Comparison of ENCODE assay signal across 8 cellular contexts in genomic region chr15:90901799-90902655, GRCh38. TPM values are rescaled to one million over a fixed set of nuclear protein-coding genes. Genes with fewer than 3 reads are reported as not detected.
A peak's percentile ranks its signal among the peaks of the same experiment; 100 is the strongest.
DNase-seq lines count a peak whose midpoint lies in the region; ATAC-seq and TF ChIP-seq lines count a peak whose summit lies in the region.

No MANE protein-coding gene starts in this region.

- no peaks in the 10 kb centered on the region for H3K79me2 ChIP-seq in PC-9 (ENCODE audit: low read depth)

- H3K9me3 Mint-ChIP-seq in natural killer cell treated with Interleukin-12 subunit alpha and Interleukin-12 subunit beta and Interleukin-15 and Interleukin-18, amount 100 ng/mL, for 72 hours = no peaks in the 10 kb centered on the region

- H3K27me3 Mint-ChIP-seq in natural killer cell treated with Interleukin-12 subunit alpha and Interleukin-12 subunit beta and Interleukin-15 and Interleukin-18, amount 100 ng/mL, for 72 hours = no peaks in the 10 kb centered on the region

- peak overlapping the region; percentile 59 for H3K9ac ChIP-seq in HUES6 (ENCODE audit: low read length)

- H3K4me2 ChIP-seq in PC-9 = peak overlapping the region; percentile 76

- H3K4me1 ChIP-seq in HUES6 (ENCODE audit: control insufficient read depth, insufficient read depth, low read length) = peaks cover 12% of the 10 kb centered on the region
- H3K4me1 ChIP-seq in PC-9 (replicated peaks; ENCODE audit: insufficient read depth) = peaks cover 18% of the 10 kb centered on the region

- peak; percentile 69 for TF ChIP-seq CTCF in PC-9 (conservative IDR thresholded peaks at IDR 0.05)
- peak; percentile 71 for TF ChIP-seq CTCF in fibroblast of mammary gland (conservative IDR thresholded peaks at IDR 0.05; ENCODE audit: control insufficient read depth, insufficient read depth, low read depth, low read length)

- H3K9me2 ChIP-seq in PC-9 (ENCODE audit: insufficient read depth) = no peaks in the 10 kb centered on the region

- H3K4me1 Mint-ChIP-seq in natural killer cell treated with Interleukin-12 subunit alpha and Interleukin-12 subunit beta and Interleukin-15 and Interleukin-18, amount 100 ng/mL, for 72 hours (ENCODE audit: low read depth in 2 of 2) = peaks cover 27 to 36% of the 10 kb centered on the region in 2 donors

- peak; percentile 67 for ATAC-seq in GM21447 (IDR thresholded peaks at IDR 0.05; ENCODE audit: unreplicated experiment)
- peak; percentile 90 to 91 for ATAC-seq in natural killer cell treated with Interleukin-12 subunit alpha and Interleukin-12 subunit beta and Interleukin-15 and Interleukin-18, amount 100 ng/mL, for 72 hours

- peaks cover 9% of the 10 kb centered on the region for H3K36me3 Mint-ChIP-seq in natural killer cell treated with Interleukin-12 subunit alpha and Interleukin-12 subunit beta and Interleukin-15 and Interleukin-18, amount 100 ng/mL, for 72 hours

- peaks cover 20% of the 10 kb centered on the region for H3K36me3 ChIP-seq in HUES6 (ENCODE audit: control insufficient read depth, insufficient read depth, low read length)
- H3K36me3 ChIP-seq in PC-9 (ENCODE audit: low read depth) = no peaks in the 10 kb centered on the region

- CTCF ChIA-PET in PC-9 (lab: Charles Lee) = interaction anchor here (0.6 to 1.3 kb wide), 4 partner anchors 30 to 567 kb away, joined by 3 to 11 read pairs (median 4); partner anchors contain the start of gene HDDC3

- H3K27ac Mint-ChIP-seq in natural killer cell treated with Interleukin-12 subunit alpha and Interleukin-12 subunit beta and Interleukin-15 and Interleukin-18, amount 100 ng/mL, for 72 hours = peak overlapping the region; percentile 92 to 93

- no peaks in the 10 kb centered on the region for H3K9me3 ChIP-seq in HUES6 (ENCODE audit: control insufficient read depth, insufficient read depth, low read depth, low read length)
- no peaks in the 10 kb centered on the region for H3K9me3 ChIP-seq in PC-9 (ENCODE audit: insufficient read depth, low read depth)

- H3F3A ChIP-seq in PC-9 (ENCODE audit: insufficient read depth, low read depth) = peaks cover 18% of the 10 kb centered on the region; the same call in 1 of the 2 replicates

- peak overlapping the region; percentile 73 for H3K4me3 ChIP-seq in HUES6 (ENCODE audit: low read depth, low read length)
- peak overlapping the region; percentile 60 for H3K4me3 ChIP-seq in PC-9
- H3K4me3 ChIP-seq in fibroblast of mammary gland (ENCODE audit: control insufficient read depth, low read depth, low read length) = peak overlapping the region; percentile 69

- no TSS peak for BruUV-seq in PC-9 (replicated peaks; lab: Mats Ljungman, UMichigan)

- peak overlapping the region; percentile 92 for H3K4me3 Mint-ChIP-seq in natural killer cell treated with Interleukin-12 subunit alpha and Interleukin-12 subunit beta and Interleukin-15 and Interleukin-18, amount 100 ng/mL, for 72 hours

- no peaks in the 10 kb centered on the region for H4K20me1 ChIP-seq in PC-9 (ENCODE audit: insufficient read depth)

- peak; percentile 56 for DNase-seq in DMS79 treated with DMSO at 0.1 percent for 48 hours (lab: John Stamatoyannopoulos, UW)
- peak; percentile 60 to 75 for DNase-seq in PC-9
- peak; percentile 34 to 50 for DNase-seq in activated T-helper 1 cell treated with anti-CD3 and anti-CD28 coated beads, Interleukin-2, amount 50 U/mL, for 16 hours (ENCODE audit: low read depth in 1 of 2, low spot score in 1 of 2)
- peak; percentile 66 for DNase-seq in fibroblast of mammary gland (ENCODE audit: low read depth)
- DNase-seq in natural killer cell treated with Interleukin-12 subunit alpha and Interleukin-12 subunit beta and Interleukin-15 and Interleukin-18, amount 100 ng/mL, for 72 hours (ENCODE audit: low spot score) = peak; percentile 82
- DNase-seq in stimulated activated naive CD4-positive, alpha-beta T cell treated with Interleukin-2 at 50 U/mL for 16 hours (lab: John Stamatoyannopoulos, UW) = peak; percentile 70

- intact Hi-C loops in PC-9 (cut with micrococcal nuclease; ENCODE audit: unreplicated experiment) = loop anchor here (2.0 to 5.0 kb wide), 2 partner anchors 29 to 130 kb away; no protein-coding TSS in a partner anchor

- H2AFZ ChIP-seq in PC-9 = peak overlapping the region; percentile 94

- H3K27me3 ChIP-seq in HUES6 (ENCODE audit: control insufficient read depth, insufficient read depth, low read length) (peaks cover 10% of the 10 kb centered on the region), PC-9 (ENCODE audit: insufficient read depth, low read depth) (no peaks in the 10 kb centered on the region)

- no peak overlapping the region for H3K27ac ChIP-seq in HUES6 (ENCODE audit: low read depth, low read length)
- peak overlapping the region; percentile 25; the same call in 1 of the 2 replicates for H3K27ac ChIP-seq in PC-9

- POLR2A ChIA-PET in PC-9 (lab: Charles Lee; ENCODE audit: unreplicated experiment) = interaction anchor here (0.5 to 0.6 kb wide), 2 partner anchors 186 to 1008 kb away, joined by 3 to 9 read pairs; no protein-coding TSS in a partner anchor

RNA-seq across cellular contexts. Expression of gene MAN2A2, which starts 1.1 kb away (rescaled TPM):
- 26.4 and 27.1 TPM in 2 replicates for total RNA-seq in PC-9 (2021)
- 100 to 1,000 TPM; 172 to 244 TPM for total RNA-seq in natural killer cell treated with Interleukin-12 subunit alpha and Interleukin-12 subunit beta and Interleukin-15 and Interleukin-18, amount 100 ng/mL, for 72 hours

RNA-seq across cellular contexts. Expression of gene FES, which starts 17.7 kb away (rescaled TPM):
- 2.1 and 3.8 TPM in 2 replicates for total RNA-seq in PC-9 (2021)
- 100 to 1,000 TPM; 139 to 140 TPM for total RNA-seq in natural killer cell treated with Interleukin-12 subunit alpha and Interleukin-12 subunit beta and Interleukin-15 and Interleukin-18, amount 100 ng/mL, for 72 hours

RNA-seq across cellular contexts. Expression of gene HDDC3, which starts 30.3 kb away (rescaled TPM):
- total RNA-seq in PC-9 (2021) = 18.1 and 20.9 TPM in 2 replicates
- total RNA-seq in natural killer cell treated with Interleukin-12 subunit alpha and Interleukin-12 subunit beta and Interleukin-15 and Interleukin-18, amount 100 ng/mL, for 72 hours = 10 to 100 TPM; 23.4 to 30.5 TPM

RNA-seq across cellular contexts. Expression of gene UNC45A, which starts 33.1 kb away (rescaled TPM):
- 81.8 and 86.0 TPM in 2 replicates for total RNA-seq in PC-9 (2021)
- total RNA-seq in natural killer cell treated with Interleukin-12 subunit alpha and Interleukin-12 subunit beta and Interleukin-15 and Interleukin-18, amount 100 ng/mL, for 72 hours = 10 to 100 TPM; 81.9 to 95.3 TPM

RNA-seq across cellular contexts. Expression of gene FURIN, which starts 33.6 kb away (rescaled TPM):
- total RNA-seq in PC-9 (2021) = 48.7 and 50.4 TPM in 2 replicates
- total RNA-seq in natural killer cell treated with Interleukin-12 subunit alpha and Interleukin-12 subunit beta and Interleukin-15 and Interleukin-18, amount 100 ng/mL, for 72 hours = 100 to 1,000 TPM; 528 to 679 TPM

Comparison
In these comparisons a context has a peak if more than half of its experiments do, and no peak if none do; other contexts are left out.
1. RNA of gene FES, which starts 17.7 kb away (total RNA-seq): 139 to 140 TPM in natural killer cell treated with Interleukin-12 subunit alpha and Interleukin-12 subunit beta and Interleukin-15 and Interleukin-18, amount 100 ng/mL, for 72 hours; 2.1 to 3.8 TPM in PC-9; every median in the first group is over 10 times any median in the second.
2. Peak in every context shown above with its lines, with median percentiles within 50 percentile points of each other: DNase-seq and H3K4me3 ChIP-seq.